8 cellular contexts compared by ENCODE assay signal in the genomic region with DNA sequence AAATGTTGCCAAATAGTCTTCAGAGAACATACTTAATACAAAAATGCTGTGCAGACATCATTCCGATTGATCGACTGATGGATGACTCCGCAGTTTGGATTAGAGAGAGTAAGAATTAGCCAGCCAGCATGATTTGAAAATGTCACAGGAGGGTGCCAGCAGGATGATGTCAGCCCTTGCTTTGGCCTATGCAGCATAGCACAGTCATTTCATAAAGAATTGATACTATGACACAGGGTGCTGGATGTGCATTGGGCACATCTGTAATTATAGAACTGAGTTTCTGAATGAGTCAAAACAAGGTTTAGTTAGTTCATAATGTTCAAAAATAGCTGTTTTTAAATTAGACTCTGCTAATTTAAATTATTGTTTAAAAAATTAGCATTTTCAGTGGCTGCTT. TPM values are rescaled to one million over a fixed set of nuclear protein-coding genes. Genes with fewer than 3 reads are reported as not detected.
DNase-seq lines count a peak whose midpoint lies in the region; ATAC-seq and TF ChIP-seq lines count a peak whose summit lies in the region.

No MANE protein-coding gene starts in this region.

- peak overlapping the region; percentile 65 for H3K27ac Mint-ChIP-seq in activated T-helper 17 cell treated with anti-CD3 and anti-CD28 coated beads, Interleukin-2, amount 50 U/mL, for 72 hours
- peak overlapping the region; percentile 80 for H3K27ac Mint-ChIP-seq in stimulated activated effector memory CD8-positive, alpha-beta T cell treated with anti-CD3 and anti-CD28 coated beads, Interleukin-12 subunit alpha, Interleukin-12 subunit beta, amount 100 ng/mL, for 72 hours

- H3K36me3 ChIP-seq in mammary epithelial cell (ENCODE audit: insufficient read depth, low read length), result peaks cover 12% of the 10 kb centered on the region
- peaks cover 5% of the 10 kb centered on the region for H3K36me3 ChIP-seq in breast epithelium
- H3K36me3 ChIP-seq in upper lobe of left lung, result peaks cover 0 to 56% (median 10%) of the 10 kb centered on the region in 4 donors

- CTCF ChIA-PET in mammary epithelial cell (lab: Charles Lee; ENCODE audit: low non-redundant PET), result no interaction called here

- peaks cover 63% of the 10 kb centered on the region for H3K36me3 Mint-ChIP-seq in activated T-helper 17 cell treated with anti-CD3 and anti-CD28 coated beads, Interleukin-2, amount 50 U/mL, for 72 hours (ENCODE audit: low read depth)
- H3K36me3 Mint-ChIP-seq in stimulated activated effector memory CD8-positive, alpha-beta T cell treated with anti-CD3 and anti-CD28 coated beads, Interleukin-12 subunit alpha, Interleukin-12 subunit beta, amount 100 ng/mL, for 72 hours, result peaks cover 79% of the 10 kb centered on the region

- no peak overlapping the region for H3K9ac ChIP-seq in mammary epithelial cell (ENCODE audit: insufficient read depth, low read length)

- H3K4me3 ChIP-seq in mammary epithelial cell (replicated peaks in 1 of 3; ENCODE audit: insufficient read depth in 1 of 3, low read depth in 2 of 3, low read length in 3 of 3) (no peak overlapping the region), breast epithelium (no peak overlapping the region), upper lobe of left lung (no peak overlapping the region)

- peak; percentile 6 for DNase-seq in mammary epithelial cell
- DNase-seq in breast epithelium (ENCODE audit: low spot score in 2 of 2), result no peak
- DNase-seq in stimulated activated effector memory CD8-positive, alpha-beta T cell treated with anti-CD3 and anti-CD28 coated beads, Interleukin-12 subunit alpha, Interleukin-12 subunit beta, amount 100 ng/mL, for 72 hours (ENCODE audit: low spot score in 2 of 2), result no peak
- DNase-seq in A172 (ENCODE audit: low spot score), result no peak
- no peak for DNase-seq in NCI-H1105 treated with DMSO at 0.1 percent for 48 hours (lab: John Stamatoyannopoulos, UW)
- no peak for DNase-seq in upper lobe of left lung

- intact Hi-C loops in mammary epithelial cell (cut with micrococcal nuclease) (no loop called here), breast epithelium (cut with DNase I; ENCODE audit: low total_unique reads) (no loop called here)

- BruUV-seq in mammary epithelial cell (replicated peaks; lab: Mats Ljungman, UMichigan), result no TSS peak

- ATAC-seq in HG02852 (IDR thresholded peaks at IDR 0.05; ENCODE audit: unreplicated experiment) (peak; percentile 95), upper lobe of left lung (ENCODE audit: low FRiP score in 2 of 2) (no peak)
- ATAC-seq in activated T-helper 17 cell treated with anti-CD3 and anti-CD28 coated beads, Interleukin-2, amount 50 U/mL, for 72 hours (replicated peaks), result peak; percentile 100
- ATAC-seq in stimulated activated effector memory CD8-positive, alpha-beta T cell treated with anti-CD3 and anti-CD28 coated beads, Interleukin-12 subunit alpha, Interleukin-12 subunit beta, amount 100 ng/mL, for 72 hours, result peak; percentile 100

- H3K4me1 ChIP-seq in mammary epithelial cell (ENCODE audit: insufficient read depth, low read length) (no peaks in the 10 kb centered on the region), breast epithelium (no peaks in the 10 kb centered on the region), upper lobe of left lung (peaks cover 0 to 5% (median 0%) of the 10 kb centered on the region in 4 donors)

- H3K4me1 Mint-ChIP-seq in activated T-helper 17 cell treated with anti-CD3 and anti-CD28 coated beads, Interleukin-2, amount 50 U/mL, for 72 hours, result peaks cover 22% of the 10 kb centered on the region
- peaks cover 14% of the 10 kb centered on the region for H3K4me1 Mint-ChIP-seq in stimulated activated effector memory CD8-positive, alpha-beta T cell treated with anti-CD3 and anti-CD28 coated beads, Interleukin-12 subunit alpha, Interleukin-12 subunit beta, amount 100 ng/mL, for 72 hours

- peak overlapping the region; percentile 55 for H3K4me3 Mint-ChIP-seq in activated T-helper 17 cell treated with anti-CD3 and anti-CD28 coated beads, Interleukin-2, amount 50 U/mL, for 72 hours
- peak overlapping the region; percentile 14 for H3K4me3 Mint-ChIP-seq in stimulated activated effector memory CD8-positive, alpha-beta T cell treated with anti-CD3 and anti-CD28 coated beads, Interleukin-12 subunit alpha, Interleukin-12 subunit beta, amount 100 ng/mL, for 72 hours

- in situ Hi-C loops in mammary epithelial cell (cut with MboI; ENCODE audit: low sequenced_read_pairs in 2 of 2), result no loop called here

- TF ChIP-seq POLR2A in breast epithelium (IDR thresholded peaks at IDR 0.05) (no peak), upper lobe of left lung (IDR thresholded peaks at IDR 0.05) (no peak)

- H3K27me3 ChIP-seq in mammary epithelial cell (ENCODE audit: insufficient read depth, low read length), result no peaks in the 10 kb centered on the region
- H3K27me3 ChIP-seq in breast epithelium, result no peaks in the 10 kb centered on the region
- no peaks in the 10 kb centered on the region for H3K27me3 ChIP-seq in upper lobe of left lung

- no peaks in the 10 kb centered on the region for H3K79me2 ChIP-seq in mammary epithelial cell (ENCODE audit: insufficient read depth, low read length)

- H3K27ac ChIP-seq in mammary epithelial cell (ENCODE audit: insufficient read depth, low read depth, low read length), result no peak overlapping the region
- H3K27ac ChIP-seq in breast epithelium, result no peak overlapping the region
- H3K27ac ChIP-seq in upper lobe of left lung, result no peak overlapping the region

- H2AFZ ChIP-seq in mammary epithelial cell (ENCODE audit: low read depth, low read length), result no peak overlapping the region

- no peaks in the 10 kb centered on the region for H3K9me3 Mint-ChIP-seq in activated T-helper 17 cell treated with anti-CD3 and anti-CD28 coated beads, Interleukin-2, amount 50 U/mL, for 72 hours
- no peaks in the 10 kb centered on the region for H3K9me3 Mint-ChIP-seq in stimulated activated effector memory CD8-positive, alpha-beta T cell treated with anti-CD3 and anti-CD28 coated beads, Interleukin-12 subunit alpha, Interleukin-12 subunit beta, amount 100 ng/mL, for 72 hours

- no peaks in the 10 kb centered on the region for H3K9me3 ChIP-seq in mammary epithelial cell (replicated peaks; ENCODE audit: insufficient read depth, low read length)
- H3K9me3 ChIP-seq in breast epithelium, result no peaks in the 10 kb centered on the region
- H3K9me3 ChIP-seq in upper lobe of left lung, result no peaks in the 10 kb centered on the region

- H3K4me2 ChIP-seq in mammary epithelial cell (ENCODE audit: insufficient read depth, low read depth, low read length), result no peak overlapping the region

- H4K20me1 ChIP-seq in mammary epithelial cell (ENCODE audit: insufficient read depth, low read length), result no peaks in the 10 kb centered on the region

- dilution Hi-C loops in mammary epithelial cell (cut with HindIII; ENCODE audit: low sequenced_read_pairs), result no loop called here

- WGBS in mammary epithelial cell (ENCODE audit: low coverage, missing lambda C conversion rate), result 83% methylated on average over 3 of the region's 3 CpGs
- 89 to 96% methylated on average over 3 of the region's 3 CpGs for WGBS in upper lobe of left lung, 2 donors

- TF ChIP-seq CTCF in mammary epithelial cell (conservative IDR thresholded peaks at IDR 0.05 in 1 of 2, IDR thresholded peaks at IDR 0.05 in 1 of 2; ENCODE audit: extremely low read depth in 1 of 2, insufficient read depth in 1 of 2, low read depth in 1 of 2, low read length in 2 of 2) (no peak), breast epithelium (IDR thresholded peaks at IDR 0.05) (no peak), upper lobe of left lung (IDR thresholded peaks at IDR 0.05) (no peak)

- no peak for TF ChIP-seq EP300 in upper lobe of left lung (IDR thresholded peaks at IDR 0.05)

- H3K27me3 Mint-ChIP-seq in activated T-helper 17 cell treated with anti-CD3 and anti-CD28 coated beads, Interleukin-2, amount 50 U/mL, for 72 hours, result no peaks in the 10 kb centered on the region

RNA-seq across cellular contexts. Expression of a gene that starts 21.6 kb away (rescaled TPM):
- total RNA-seq in mammary epithelial cell, result 1 to 10 TPM; 2.2 to 9.0 TPM
- polyA plus RNA-seq in mammary epithelial cell, result 1.7 TPM
- 2.5 TPM for polyA minus RNA-seq in mammary epithelial cell
- total RNA-seq in breast epithelium, result 10 to 100 TPM; 10.9 to 28.8 (median 21.8) TPM
- 10 to 100 TPM; 50.7 to 54.8 TPM for total RNA-seq in activated T-helper 17 cell treated with anti-CD3 and anti-CD28 coated beads, Interleukin-2, amount 50 U/mL, for 72 hours
- 9.4 and 9.5 TPM in 2 replicates for total RNA-seq in A172 (2014; rRNA removed; shearing (Covaris generic))
- total RNA-seq in upper lobe of left lung, result 10 to 100 TPM in 3 of 6 donors, 1 to 10 TPM in 3; 4.6 to 13.6 (median 9.5) TPM

RNA-seq across cellular contexts. Expression of a gene that starts 45.9 kb away (rescaled TPM):
- total RNA-seq in mammary epithelial cell, result 10 to 100 TPM; 32.8 to 34.5 TPM
- polyA plus RNA-seq in mammary epithelial cell, result 16.1 TPM
- 9.7 TPM for polyA minus RNA-seq in mammary epithelial cell
- 100 to 1,000 TPM in 1 of 3 donors, 10 to 100 TPM in 2; 45.9 to 107 (median 62.6) TPM for total RNA-seq in breast epithelium
- total RNA-seq in activated T-helper 17 cell treated with anti-CD3 and anti-CD28 coated beads, Interleukin-2, amount 50 U/mL, for 72 hours, result 10 to 100 TPM; 33.6 to 52.1 TPM
- total RNA-seq in A172 (2014; rRNA removed; shearing (Covaris generic)), result 15.1 and 19.8 TPM in 2 replicates
- total RNA-seq in upper lobe of left lung, result 10 to 100 TPM; 27.2 to 97.4 (median 46.5) TPM

Comparison
In these comparisons a context has a peak if more than half of its experiments do, and no peak if none do; other contexts are left out.
1. ATAC-seq: peak in HG02852 (single experiment), activated T-helper 17 cell treated with anti-CD3 and anti-CD28 coated beads, Interleukin-2, amount 50 U/mL, for 72 hours (single experiment) and stimulated activated effector memory CD8-positive, alpha-beta T cell treated with anti-CD3 and anti-CD28 coated beads, Interleukin-12 subunit alpha, Interleukin-12 subunit beta, amount 100 ng/mL, for 72 hours (single experiment); none in upper lobe of left lung (0 of 2).